Comparison of ENCODE assay signal across 25 cellular contexts in genomic region chr17:80601146-80601545, GRCh38.
"Had no signal": no experiment of that assay in that cellular context is flagged by ENCODE, and none has a peak within 500 bp of the region (broad histone marks: within the 10 kb centered on the region; RNA-seq: fewer than 3 reads in every experiment).

No MANE protein-coding gene starts in this region.

- H3K4me1 ChIP-seq: sigmoid colon, thyroid gland had no signal

- H3K9me3 ChIP-seq: gastrocnemius medialis, heart right ventricle, lower lobe of right lung, ovary, psoas muscle, sigmoid colon, stomach, thyroid gland had no signal

- H3K9me3 Mint-ChIP-seq: immature natural killer cell; natural killer cell treated with Interleukin-12 subunit alpha and Interleukin-12 subunit beta and Interleukin-15 and Interleukin-18, amount 100 ng/mL, for 72 hours; stimulated activated effector memory CD8-positive, alpha-beta T cell treated with anti-CD3 and anti-CD28 coated beads, Interleukin-12 subunit alpha, Interleukin-12 subunit beta, amount 100 ng/mL, for 72 hours had no signal

- H3K27ac Mint-ChIP-seq: stimulated activated effector memory CD8-positive, alpha-beta T cell treated with anti-CD3 and anti-CD28 coated beads, Interleukin-12 subunit alpha, Interleukin-12 subunit beta, amount 100 ng/mL, for 72 hours had no signal

- ATAC-seq: esophagus mucosa; gastrocnemius medialis; left ventricle myocardium superior; lower lobe of right lung; natural killer cell treated with Interleukin-12 subunit alpha and Interleukin-12 subunit beta and Interleukin-15 and Interleukin-18, amount 100 ng/mL, for 72 hours; psoas muscle; stimulated activated effector memory CD8-positive, alpha-beta T cell treated with anti-CD3 and anti-CD28 coated beads, Interleukin-12 subunit alpha, Interleukin-12 subunit beta, amount 100 ng/mL, for 72 hours had no signal

- H3K36me3 Mint-ChIP-seq: immature natural killer cell; natural killer cell treated with Interleukin-12 subunit alpha and Interleukin-12 subunit beta and Interleukin-15 and Interleukin-18, amount 100 ng/mL, for 72 hours had no signal

- H3K36me3 ChIP-seq: gastrocnemius medialis, heart right ventricle, lower lobe of right lung, ovary, sigmoid colon, stomach, thyroid gland had no signal

- DNase-seq: effector CD4-positive, alpha-beta T cell; foreskin fibroblast; gastrocnemius medialis; heart right ventricle; hypothalamus; immature natural killer cell; left ventricle myocardium superior; lower lobe of right lung; nucleus accumbens; ovary; psoas muscle; right cardiac atrium; sigmoid colon; stimulated activated CD4-positive, alpha-beta T cell treated with anti-CD3 and anti-CD28 coated beads, Interleukin-2, amount 100 ng/mL, for 24 hours; stimulated activated CD4-positive, alpha-beta T cell treated with anti-CD3 and anti-CD28 coated beads, Interleukin-4, amount 100 ng/mL, for 24 hours; stimulated activated naive CD4-positive, alpha-beta T cell treated with Interleukin-2 at 50 U/mL for 16 hours; stomach; thyroid gland had no signal

- H3K27ac ChIP-seq: dorsolateral prefrontal cortex, epithelial cell of prostate, gastrocnemius medialis, heart right ventricle, lower lobe of right lung, ovary, psoas muscle, sigmoid colon, stomach, thyroid gland had no signal

- H3K27me3 Mint-ChIP-seq: natural killer cell treated with Interleukin-12 subunit alpha and Interleukin-12 subunit beta and Interleukin-15 and Interleukin-18, amount 100 ng/mL, for 72 hours; type B pancreatic cell had no signal

- H3K4me3 Mint-ChIP-seq: immature natural killer cell; natural killer cell treated with Interleukin-12 subunit alpha and Interleukin-12 subunit beta and Interleukin-15 and Interleukin-18, amount 100 ng/mL, for 72 hours; neural crest cell; stimulated activated effector memory CD8-positive, alpha-beta T cell treated with anti-CD3 and anti-CD28 coated beads, Interleukin-12 subunit alpha, Interleukin-12 subunit beta, amount 100 ng/mL, for 72 hours had no signal

- H3K4me3 ChIP-seq: dorsolateral prefrontal cortex, gastrocnemius medialis, heart right ventricle, lower lobe of right lung, ovary, psoas muscle, sigmoid colon, stomach, thyroid gland had no signal

- H3K27me3 ChIP-seq: dorsolateral prefrontal cortex, gastrocnemius medialis, heart right ventricle, ovary, sigmoid colon, stomach, thyroid gland had no signal
